In genomic region chr2:37349376-37349775, GRCh38 we compare ENCODE assay signal across 11 cellular contexts. TPM values are rescaled to one million over a fixed set of nuclear protein-coding genes. Genes with fewer than 3 reads are reported as not detected.
A peak's percentile ranks its signal among the peaks of the same experiment; 100 is the strongest.
DNase-seq lines count a peak whose midpoint lies in the region; ATAC-seq and TF ChIP-seq lines count a peak whose summit lies in the region.
"Had no signal": no experiment of that assay in that cellular context is flagged by ENCODE, and none has a peak within 500 bp of the region (broad histone marks: within the 10 kb centered on the region; RNA-seq: fewer than 3 reads in every experiment).

No MANE protein-coding gene starts in this region.

- no peak overlapping the region for H2BK5ac ChIP-seq in neuronal stem cell (ENCODE audit: low read length)

- no peak overlapping the region for H3K9ac ChIP-seq in GM23248
- no peak overlapping the region for H3K9ac ChIP-seq in neuronal stem cell (ENCODE audit: low read depth, low read length, poor library complexity)

- in situ Hi-C loops in GM23248 (cut with MboI), result no loop called here

- intact Hi-C loops in OCI-LY7 (cut with micrococcal nuclease; ENCODE audit: unreplicated experiment), result no loop called here

- no peak overlapping the region for H4K8ac ChIP-seq in neuronal stem cell (ENCODE audit: low read depth, low read length)

- no peak overlapping the region for H2AK5ac ChIP-seq in neuronal stem cell (ENCODE audit: low read depth, low read length)

- no peak for TF ChIP-seq CTCF in OCI-LY7 (conservative IDR thresholded peaks at IDR 0.05; ENCODE audit: low read length)

- H2BK120ac ChIP-seq in neuronal stem cell (ENCODE audit: low read depth, low read length), result no peak overlapping the region

- no TSS peak for BruUV-seq in OCI-LY7 (replicated peaks; lab: Mats Ljungman, UMichigan)

- H3K18ac ChIP-seq in neuronal stem cell (ENCODE audit: low read length), result no peak overlapping the region

- H3K4me2 ChIP-seq in GM23248 (ENCODE audit: unreplicated experiment), result peak overlapping the region; percentile 27
- peak overlapping the region; percentile 65 for H3K4me2 ChIP-seq in OCI-LY7 (ENCODE audit: low read length)
- no peak overlapping the region for H3K4me2 ChIP-seq in neuronal stem cell (ENCODE audit: insufficient read depth, low read length, poor library complexity, severe bottlenecking)

- no peak for ATAC-seq in GM18519 (IDR thresholded peaks at IDR 0.05; ENCODE audit: low FRiP score, unreplicated experiment)
- ATAC-seq in esophagus mucosa, result no peak
- ATAC-seq in GM19455 (IDR thresholded peaks at IDR 0.05; ENCODE audit: unreplicated experiment), result no peak
- ATAC-seq in HG03095 (IDR thresholded peaks at IDR 0.05; ENCODE audit: unreplicated experiment), result no peak

- POLR2A ChIA-PET in OCI-LY7 (lab: Charles Lee), result interaction anchor here (1.2 to 10.2 kb wide), 14 partner anchors 8 to 1402 kb away, joined by 3 to 210 read pairs (median 7); partner anchors contain the start of genes PRKD3 and SRSF7

- H3K36me3 ChIP-seq in GM23248 (ENCODE audit: low read depth) (no peaks in the 10 kb centered on the region), OCI-LY7 (ENCODE audit: insufficient read depth, low read length) (no peaks in the 10 kb centered on the region), neuronal stem cell (replicated peaks in 1 of 2; ENCODE audit: control insufficient read depth in 2 of 2, insufficient read depth in 2 of 2, low read length in 2 of 2) (no peaks in the 10 kb centered on the region)
- H3K36me3 ChIP-seq: breast epithelium, sigmoid colon had no signal

- no peaks in the 10 kb centered on the region for H3K27me3 ChIP-seq in GM23248 (replicated peaks; ENCODE audit: insufficient read depth)
- H3K27me3 ChIP-seq in neuronal stem cell (ENCODE audit: control insufficient read depth in 3 of 3, insufficient read depth in 3 of 3, low read depth in 1 of 3, low read length in 3 of 3), result peaks cover 0 to 2% (median 0%) of the 10 kb centered on the region in 3 experiments
- H3K27me3 ChIP-seq: breast epithelium, sigmoid colon had no signal

- no peaks in the 10 kb centered on the region for H3K79me2 ChIP-seq in GM23248 (ENCODE audit: insufficient read depth)
- no peaks in the 10 kb centered on the region for H3K79me2 ChIP-seq in OCI-LY7 (ENCODE audit: insufficient read depth, low read depth, low read length)

- WGBS in GM23248 (ENCODE audit: low coverage in 1 of 2, low lambda C conversion rate in 2 of 2, missing lambda C conversion rate in 2 of 2), 2 experiments, result 7 to 14% methylated on average over 3 of the region's 3 CpGs
- WGBS in neuronal stem cell (ENCODE audit: extremely low coverage in 2 of 2, insufficient read length in 2 of 2, insufficient replicate concordance in 1 of 2), 2 donors, result no CpG with 5 or more reads among the region's 3 CpGs

- H4K91ac ChIP-seq in neuronal stem cell (ENCODE audit: low read depth, low read length, poor library complexity), result no peak overlapping the region

- no peak overlapping the region for H2BK12ac ChIP-seq in neuronal stem cell (ENCODE audit: low read length)

- H3K9me2 ChIP-seq in GM23248 (ENCODE audit: insufficient read depth) (no peaks in the 10 kb centered on the region), OCI-LY7 (ENCODE audit: insufficient read depth, low read length) (no peaks in the 10 kb centered on the region)

- H3K9me3 ChIP-seq in GM23248 (ENCODE audit: low read depth) (no peaks in the 10 kb centered on the region), OCI-LY7 (ENCODE audit: low read length) (no peaks in the 10 kb centered on the region), neuronal stem cell (replicated peaks in 1 of 2; ENCODE audit: control insufficient read depth in 2 of 2, insufficient read depth in 1 of 2, low read depth in 1 of 2, low read length in 2 of 2) (no peaks in the 10 kb centered on the region)
- H3K9me3 ChIP-seq: breast epithelium, sigmoid colon had no signal

- H3K14ac ChIP-seq in neuronal stem cell (ENCODE audit: low read length), result no peak overlapping the region

- H4K20me1 ChIP-seq in GM23248 (ENCODE audit: insufficient read depth) (no peaks in the 10 kb centered on the region), OCI-LY7 (ENCODE audit: insufficient read depth, low read length) (no peaks in the 10 kb centered on the region)

- CTCF ChIA-PET in OCI-LY7 (lab: Charles Lee; ENCODE audit: unreplicated experiment), result interaction anchor here (1.1 to 1.4 kb wide), 3 partner anchors 9 to 28 kb away, joined by 3 to 5 read pairs (median 3); no protein-coding TSS in a partner anchor

- H2BK15ac ChIP-seq in neuronal stem cell (ENCODE audit: low read length), result no peak overlapping the region

- no peak overlapping the region for H3K4ac ChIP-seq in neuronal stem cell (ENCODE audit: low read length)

- H2AFZ ChIP-seq in GM23248, result 0 out of 2 replicates have a peak overlapping the region, but pooled peaks have one; percentile 7
- peak overlapping the region; percentile 79 for H2AFZ ChIP-seq in OCI-LY7 (ENCODE audit: low read length)
- no peak overlapping the region for H2AFZ ChIP-seq in neuronal stem cell (ENCODE audit: low read length)

- DNase-seq in GM23248 (peak; percentile 46), NCI-H1092 treated with DMSO at 0.1 percent for 48 hours (lab: John Stamatoyannopoulos, UW) (peak; percentile 79), OCI-LY7 (ENCODE audit: low spot score) (peak; percentile 52), neuronal stem cell (ENCODE audit: low spot score) (no peak)
- DNase-seq: activated T-cell treated with anti-CD3 and anti-CD28 coated beads, Interleukin-2, amount 50 U/mL, for 48 hours; sigmoid colon had no signal

- no peak overlapping the region for H3K27ac ChIP-seq in GM23248
- peak overlapping the region; percentile 43 for H3K27ac ChIP-seq in OCI-LY7 (ENCODE audit: low read depth, low read length, poor library complexity, severe bottlenecking)
- peak overlapping the region; percentile 70 for H3K27ac ChIP-seq in neuronal stem cell (replicated peaks; ENCODE audit: low read length)
- H3K27ac ChIP-seq: breast epithelium had no signal

- H3K79me1 ChIP-seq in neuronal stem cell (ENCODE audit: low read depth, low read length), result no peaks in the 10 kb centered on the region

- H3K23ac ChIP-seq in neuronal stem cell (ENCODE audit: low read depth, low read length, poor library complexity), result no peak overlapping the region

- H3K4me3 ChIP-seq in GM23248 (no peak overlapping the region), OCI-LY7 (ENCODE audit: low read depth, low read length, poor library complexity, severe bottlenecking) (peak overlapping the region; percentile 25), neuronal stem cell (ENCODE audit: low read length in 2 of 2) (no peak overlapping the region)
- H3K4me3 ChIP-seq: breast epithelium, sigmoid colon had no signal

- H3K4me1 ChIP-seq in GM23248 (ENCODE audit: insufficient read depth), result peaks cover 29% of the 10 kb centered on the region
- H3K4me1 ChIP-seq in OCI-LY7 (ENCODE audit: insufficient read depth, low read length, poor library complexity, severe bottlenecking), result peaks cover 71% of the 10 kb centered on the region
- H3K4me1 ChIP-seq in neuronal stem cell (ENCODE audit: control insufficient read depth in 2 of 2, insufficient read depth in 1 of 2, low read depth in 1 of 2, low read length in 2 of 2), result peaks cover 15% of the 10 kb centered on the region in 2 donors

- H3F3A ChIP-seq in GM23248 (ENCODE audit: insufficient read depth), result peaks cover 8% of the 10 kb centered on the region

RNA-seq across cellular contexts. Expression of gene QPCT, which starts 4.9 kb away (rescaled TPM):
- 37.4 and 37.5 TPM in 2 replicates for total RNA-seq in GM23248 (2014; rRNA removed; shearing (Covaris generic))
- 48.5 and 51.4 TPM in 2 replicates for polyA plus RNA-seq in GM23248 (2016; fragmentation: Nextera tagmentation; extraction: Ambion mirVana)
- 3.5 and 8.2 TPM in 2 replicates for total RNA-seq in OCI-LY7 (2014; rRNA removed; shearing (Covaris generic))
- total RNA-seq in OCI-LY7 (2022) (42.9 and 52.6 TPM in 2 replicates), esophagus mucosa (5.9 TPM)
- 6.9 TPM for polyA plus RNA-seq in neuronal stem cell (2013, experiment 1 of 2)
- 7.3 TPM for polyA plus RNA-seq in neuronal stem cell (2013, experiment 2 of 2)

RNA-seq across cellular contexts. Expression of gene PRKD3, which starts 24.7 kb away (rescaled TPM):
- 52.9 and 74.0 TPM in 2 replicates for total RNA-seq in GM23248 (2014; rRNA removed; shearing (Covaris generic))
- polyA plus RNA-seq in GM23248 (2016; fragmentation: Nextera tagmentation; extraction: Ambion mirVana), result 16.7 and 19.7 TPM in 2 replicates
- total RNA-seq in OCI-LY7 (2014; rRNA removed; shearing (Covaris generic)), result 63.2 and 74.3 TPM in 2 replicates
- total RNA-seq in OCI-LY7 (2022), result 174 and 185 TPM in 2 replicates
- 23.0 TPM for polyA plus RNA-seq in neuronal stem cell (2013, experiment 1 of 2)
- 23.0 TPM for polyA plus RNA-seq in neuronal stem cell (2013, experiment 2 of 2)
- total RNA-seq in esophagus mucosa, result 17.4 TPM
